In the genomic region with DNA sequence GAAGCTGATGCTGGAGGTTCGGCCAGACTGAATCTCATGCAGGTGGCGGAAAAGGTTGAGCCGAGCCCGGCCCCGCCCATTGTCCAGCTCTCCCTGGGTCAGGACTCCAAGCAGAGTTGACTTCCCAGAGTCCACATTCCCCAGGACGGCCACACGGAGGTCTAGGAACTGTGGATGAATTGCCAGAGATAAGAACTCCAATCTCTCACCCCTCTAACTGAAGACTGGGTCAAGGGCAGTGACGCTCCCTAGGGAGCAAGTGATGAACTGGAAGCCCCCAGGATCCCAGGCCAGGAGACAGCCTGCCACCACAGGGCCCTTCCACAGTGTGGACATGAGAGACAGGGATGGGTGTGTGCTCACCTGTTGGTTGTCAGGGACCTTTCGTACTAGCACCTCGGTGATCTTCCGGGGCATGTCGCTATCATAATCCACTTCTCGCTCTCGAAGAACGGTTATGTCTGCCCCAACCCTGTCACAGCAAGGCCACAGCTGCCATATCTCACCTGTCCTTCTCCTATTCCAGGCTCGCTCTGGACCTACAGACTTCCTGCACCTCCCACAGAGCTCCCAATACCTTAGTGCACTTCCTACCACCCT, we compare ENCODE assay signal across 1 cellular context.
A peak's percentile ranks its signal among the peaks of the same experiment; 100 is the strongest.
TF ChIP-seq lines count a peak whose summit lies in the region.

No MANE protein-coding gene starts in this region.

TF ChIP-seq in HepG2, 621 proteins besides CTCF, POLR2A, EP300 and RAD21:
- TF ChIP-seq ZNF136 (CRISPR knock-in tag; IDR thresholded peaks at IDR 0.05; ENCODE audit: low read depth), result no peak
- TF ChIP-seq FOXK2 (IDR thresholded peaks at IDR 0.05), result no peak
- TF ChIP-seq POLR2G (IDR thresholded peaks at IDR 0.05; ENCODE audit: low read depth, low read length), result peak; percentile 28; the same call in 1 of the 2 replicates
- TF ChIP-seq, protein P1, sequence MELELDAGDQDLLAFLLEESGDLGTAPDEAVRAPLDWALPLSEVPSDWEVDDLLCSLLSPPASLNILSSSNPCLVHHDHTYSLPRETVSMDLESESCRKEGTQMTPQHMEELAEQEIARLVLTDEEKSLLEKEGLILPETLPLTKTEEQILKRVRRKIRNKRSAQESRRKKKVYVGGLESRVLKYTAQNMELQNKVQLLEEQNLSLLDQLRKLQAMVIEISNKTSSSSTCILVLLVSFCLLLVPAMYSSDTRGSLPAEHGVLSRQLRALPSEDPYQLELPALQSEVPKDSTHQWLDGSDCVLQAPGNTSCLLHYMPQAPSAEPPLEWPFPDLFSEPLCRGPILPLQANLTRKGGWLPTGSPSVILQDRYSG (CRISPR knock-in tag; IDR thresholded peaks at IDR 0.05), result no peak
